ENCODE assay signal across 20 cellular contexts in the genomic region with DNA sequence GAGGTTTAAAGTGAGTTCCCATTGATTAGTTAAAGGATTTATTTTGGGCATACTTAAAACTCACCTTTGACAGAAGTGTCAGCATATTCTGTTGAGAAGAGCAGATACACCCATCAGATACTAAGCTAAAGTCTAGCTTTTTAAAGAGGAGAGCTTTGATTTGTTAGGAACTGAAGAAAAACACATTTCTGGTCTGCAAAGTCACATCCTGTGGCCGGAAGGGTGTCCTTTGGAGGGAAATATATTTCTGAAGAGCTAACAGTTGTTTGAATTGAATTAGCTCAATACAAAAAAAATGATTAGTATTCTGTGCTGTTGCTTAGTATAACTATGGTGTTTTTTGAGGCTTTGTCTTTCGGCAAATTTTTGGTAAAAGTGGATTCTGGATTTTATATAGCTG.
"Had no signal": no experiment of that assay in that cellular context is flagged by ENCODE, and none has a peak within 500 bp of the region (broad histone marks: within the 10 kb centered on the region; RNA-seq: fewer than 3 reads in every experiment).

No MANE protein-coding gene starts in this region.

- H3K36me3 Mint-ChIP-seq: immature natural killer cell had no signal

- H3K4me1 Mint-ChIP-seq: endodermal cell; naive thymus-derived CD4-positive, alpha-beta T cell had no signal

- H3K27ac Mint-ChIP-seq: dendritic cell treated with granulocyte-macrophage colony-stimulating factor and Interleukin-4, amounts not matched to agents 40 ng/mL and 50 ng/mL, for 4 days; endodermal cell; immature natural killer cell; naive thymus-derived CD4-positive, alpha-beta T cell had no signal

- DNase-seq: effector CD4-positive, alpha-beta T cell; endodermal cell; foreskin melanocyte; heart left ventricle; immature natural killer cell; left ventricle myocardium superior; mesendoderm; naive thymus-derived CD4-positive, alpha-beta T cell; posterior cingulate gyrus; sigmoid colon; stimulated activated naive CD4-positive, alpha-beta T cell; stomach; substantia nigra; transverse colon had no signal

- H3K9me3 ChIP-seq: heart left ventricle, neutrophil, right atrium auricular region, sigmoid colon, stomach, thoracic aorta, transverse colon had no signal

- H3K9me3 Mint-ChIP-seq: dendritic cell treated with granulocyte-macrophage colony-stimulating factor and Interleukin-4, amounts not matched to agents 40 ng/mL and 50 ng/mL, for 4 days; endodermal cell had no signal

- ATAC-seq: heart left ventricle; left ventricle myocardium superior; naive thymus-derived CD4-positive, alpha-beta T cell had no signal

- H3K27ac ChIP-seq: heart left ventricle, neutrophil, right atrium auricular region, sigmoid colon, skin epidermis, stomach, thoracic aorta, transverse colon had no signal

- H3K27me3 ChIP-seq: heart left ventricle, right atrium auricular region, sigmoid colon, stomach, transverse colon had no signal

- H3K27me3 Mint-ChIP-seq: dendritic cell treated with granulocyte-macrophage colony-stimulating factor and Interleukin-4, amounts not matched to agents 40 ng/mL and 50 ng/mL, for 4 days had no signal

- H3K36me3 ChIP-seq: heart left ventricle, neutrophil, right atrium auricular region, sigmoid colon, stomach, thoracic aorta, transverse colon had no signal

- H3K4me1 ChIP-seq: sigmoid colon, stomach, transverse colon had no signal

- H3K4me3 ChIP-seq: heart left ventricle, lung, right atrium auricular region, sigmoid colon, skin epidermis, stomach, thoracic aorta, transverse colon had no signal

- H3K4me3 Mint-ChIP-seq: dendritic cell treated with granulocyte-macrophage colony-stimulating factor and Interleukin-4, amounts not matched to agents 40 ng/mL and 50 ng/mL, for 4 days; endodermal cell; immature natural killer cell; naive thymus-derived CD4-positive, alpha-beta T cell had no signal
